Comparison of ENCODE assay signal across 8 cellular contexts in the genomic region with DNA sequence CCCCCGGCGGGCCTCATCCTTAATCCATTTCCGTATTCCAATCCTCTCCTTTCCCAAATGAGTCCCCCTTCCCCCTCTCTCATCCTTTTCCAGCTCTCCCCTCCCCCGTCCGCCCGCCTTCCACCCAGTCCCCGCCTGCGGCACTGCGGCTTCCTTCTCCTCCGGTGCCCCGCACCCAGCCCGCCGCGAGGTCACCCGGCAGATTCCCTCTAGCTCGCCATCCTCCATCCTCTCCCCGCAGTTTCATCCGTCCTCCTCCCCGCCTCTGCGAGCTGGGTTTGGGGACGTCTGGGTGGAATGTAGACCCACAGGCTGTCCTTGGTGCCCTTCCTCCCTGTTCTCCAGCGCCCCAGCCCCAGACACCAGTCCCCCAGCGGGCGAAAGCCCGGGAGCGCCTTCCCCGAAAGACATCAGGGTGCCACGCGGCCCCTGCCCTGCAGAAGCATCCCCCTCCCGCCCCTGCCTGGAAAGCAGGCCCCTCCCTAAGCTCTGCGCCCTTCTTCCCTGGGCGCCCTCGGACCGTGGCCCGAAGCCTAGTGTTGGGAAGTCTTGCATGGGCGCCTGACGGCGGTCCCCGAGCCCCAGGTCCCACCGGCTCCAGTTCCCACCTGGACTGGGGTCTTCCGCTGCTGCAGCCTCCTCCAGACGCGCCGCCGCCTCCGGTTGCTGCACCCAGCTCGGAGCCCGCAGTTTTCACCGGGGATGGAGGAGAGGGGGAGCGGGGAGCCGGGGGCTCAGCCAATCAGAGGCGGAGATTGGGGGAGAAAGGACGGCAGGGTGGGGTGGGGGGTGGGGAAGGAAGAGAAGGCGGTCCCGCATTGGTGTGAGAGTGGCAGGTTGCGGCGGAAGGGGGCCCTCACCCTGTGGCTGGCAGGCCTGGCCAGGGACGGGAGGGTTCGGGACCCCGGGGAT. TPM values are rescaled to one million over a fixed set of nuclear protein-coding genes. Genes with fewer than 3 reads are reported as not detected.
DNase-seq lines count a peak whose midpoint lies in the region; ATAC-seq and TF ChIP-seq lines count a peak whose summit lies in the region.

A gene (minus strand): TSS at position 668 of the 912 bp plus-strand sequence. CDS start 2,267 bp downstream, outside the sequence.

- no peak within 1 kb of the TSS for H2BK120ac ChIP-seq in neuronal stem cell (ENCODE audit: low read depth, low read length)

- TF ChIP-seq CTCF in fibroblast of mammary gland (conservative IDR thresholded peaks at IDR 0.05; ENCODE audit: control insufficient read depth, insufficient read depth, low read depth, low read length) = no peak

- H3K18ac ChIP-seq in neuronal stem cell (ENCODE audit: low read length) = peak within 1 kb of the TSS; percentile 81

- H3K14ac ChIP-seq in neuronal stem cell (ENCODE audit: low read length) = peak within 1 kb of the TSS; percentile 77

- H3K27me3 ChIP-seq in GM23248 (replicated peaks; ENCODE audit: insufficient read depth) (no peaks in the 10 kb centered on the region), neuronal stem cell (ENCODE audit: control insufficient read depth in 3 of 3, insufficient read depth in 3 of 3, low read depth in 1 of 3, low read length in 3 of 3) (peaks cover 0 to 32% (median 0%) of the 10 kb centered on the region in 3 experiments)

- H3K23ac ChIP-seq in neuronal stem cell (ENCODE audit: low read depth, low read length, poor library complexity) = peak within 1 kb of the TSS; percentile 59

- WGBS in GM23248 (ENCODE audit: low coverage in 1 of 2, low lambda C conversion rate in 2 of 2, missing lambda C conversion rate in 2 of 2), 2 experiments = 1 to 2% methylated on average over 36 to 60 of the region's 60 CpGs
- no CpG with 5 or more reads among the region's 60 CpGs for WGBS in neuronal stem cell (ENCODE audit: extremely low coverage in 2 of 2, insufficient read length in 2 of 2, insufficient replicate concordance in 1 of 2), 2 donors

- H3K4ac ChIP-seq in neuronal stem cell (ENCODE audit: low read length) = no peak within 1 kb of the TSS

- H3K4me2 ChIP-seq in GM23248 (ENCODE audit: unreplicated experiment) (peak within 1 kb of the TSS; percentile 78), neuronal stem cell (ENCODE audit: insufficient read depth, low read length, poor library complexity, severe bottlenecking) (peak within 1 kb of the TSS; percentile 69)

- H2BK5ac ChIP-seq in neuronal stem cell (ENCODE audit: low read length) = peak within 1 kb of the TSS; percentile 55

- no peaks in the 10 kb centered on the region; the same call in 1 of the 2 replicates for H4K20me1 ChIP-seq in GM23248 (ENCODE audit: insufficient read depth)

- H3K4me1 ChIP-seq in GM23248 (ENCODE audit: insufficient read depth) = peaks cover 36% of the 10 kb centered on the region
- peaks cover 14 to 16% of the 10 kb centered on the region in 2 donors for H3K4me1 ChIP-seq in neuronal stem cell (ENCODE audit: control insufficient read depth in 2 of 2, insufficient read depth in 1 of 2, low read depth in 1 of 2, low read length in 2 of 2)

- peak within 1 kb of the TSS; percentile 92 for H3K9ac ChIP-seq in GM23248
- peak within 1 kb of the TSS; percentile 93 for H3K9ac ChIP-seq in neuronal stem cell (ENCODE audit: low read depth, low read length, poor library complexity)

- peaks cover 45% of the 10 kb centered on the region for H3K79me2 ChIP-seq in GM23248 (ENCODE audit: insufficient read depth)

- peak within 1 kb of the TSS; percentile 6 for H2BK15ac ChIP-seq in neuronal stem cell (ENCODE audit: low read length)

- H2AFZ ChIP-seq in GM23248 (peak within 1 kb of the TSS; percentile 76), neuronal stem cell (ENCODE audit: low read length) (peak within 1 kb of the TSS; percentile 97)

- H2AK5ac ChIP-seq in neuronal stem cell (ENCODE audit: low read depth, low read length) = peak within 1 kb of the TSS; percentile 42

- H3K27ac ChIP-seq in GM23248 = peak within 1 kb of the TSS; percentile 76
- peak within 1 kb of the TSS; percentile 55 for H3K27ac ChIP-seq in neuronal stem cell (replicated peaks; ENCODE audit: low read length)

- no peak within 1 kb of the TSS for H4K91ac ChIP-seq in neuronal stem cell (ENCODE audit: low read depth, low read length, poor library complexity)

- H3F3A ChIP-seq in GM23248 (ENCODE audit: insufficient read depth) = peaks cover 30% of the 10 kb centered on the region

- ATAC-seq in HG03378 (IDR thresholded peaks at IDR 0.05; ENCODE audit: unreplicated experiment) = no peak

- peak within 1 kb of the TSS; percentile 98 for H3K4me3 ChIP-seq in GM23248
- H3K4me3 ChIP-seq in fibroblast of mammary gland (ENCODE audit: control insufficient read depth, low read depth, low read length) = peak within 1 kb of the TSS; percentile 95
- peak within 1 kb of the TSS; percentile 65 to 95 for H3K4me3 ChIP-seq in neuronal stem cell (ENCODE audit: low read length in 2 of 2)

- in situ Hi-C loops in GM23248 (cut with MboI) = no loop called here

- H3K9me2 ChIP-seq in GM23248 (ENCODE audit: insufficient read depth) = no peaks in the 10 kb centered on the region

- no peak within 1 kb of the TSS for H2BK12ac ChIP-seq in neuronal stem cell (ENCODE audit: low read length)

- H3K79me1 ChIP-seq in neuronal stem cell (ENCODE audit: low read depth, low read length) = peaks cover 8% of the 10 kb centered on the region

- H4K8ac ChIP-seq in neuronal stem cell (ENCODE audit: low read depth, low read length) = no peak within 1 kb of the TSS

- DNase-seq in GM23248 = peak; percentile 77
- peak; percentile 74 for DNase-seq in SK-N-DZ (ENCODE audit: low spot score)
- DNase-seq in fibroblast of mammary gland (ENCODE audit: low read depth) = peak; percentile 63
- peak; percentile 67 for DNase-seq in neuronal stem cell (ENCODE audit: low spot score)
- no peak for DNase-seq in kidney tubule cell (ENCODE audit: low spot score)
- DNase-seq in effector CD4-positive, alpha-beta T cell = no peak
- DNase-seq in central memory CD4-positive, alpha-beta T cell = no peak

- H3K9me3 ChIP-seq in GM23248 (ENCODE audit: low read depth) (no peaks in the 10 kb centered on the region), neuronal stem cell (replicated peaks in 1 of 2; ENCODE audit: control insufficient read depth in 2 of 2, insufficient read depth in 1 of 2, low read depth in 1 of 2, low read length in 2 of 2) (no peaks in the 10 kb centered on the region)

- peaks cover 18% of the 10 kb centered on the region; the same call in 1 of the 2 replicates for H3K36me3 ChIP-seq in GM23248 (ENCODE audit: low read depth)
- H3K36me3 ChIP-seq in neuronal stem cell (replicated peaks in 1 of 2; ENCODE audit: control insufficient read depth in 2 of 2, insufficient read depth in 2 of 2, low read length in 2 of 2) = peaks cover 10 to 16% of the 10 kb centered on the region in 2 donors

RNA-seq across cellular contexts. Expression of the gene that starts here (rescaled TPM):
- 1,197 and 1,694 TPM in 2 replicates for total RNA-seq in GM23248 (2014; rRNA removed; shearing (Covaris generic))
- 1,640 and 1,703 TPM in 2 replicates for polyA plus RNA-seq in GM23248 (2016; fragmentation: Nextera tagmentation; extraction: Ambion mirVana)
- 65.9 and 121 TPM in 2 replicates for polyA plus RNA-seq in SK-N-DZ (2014; cell fraction: cytosol; rRNA removed)
- 51.5 and 76.0 TPM in 2 replicates for polyA plus RNA-seq in SK-N-DZ (2014; cell fraction: nucleus; rRNA removed)
- 85.1 TPM for polyA plus RNA-seq in neuronal stem cell (2013, experiment 1 of 2)
- polyA plus RNA-seq in neuronal stem cell (2013, experiment 2 of 2) = 84.3 TPM

Comparison
In these comparisons a context has a peak if more than half of its experiments do, and no peak if none do; other contexts are left out.
1. DNase-seq: peak in GM23248 (single experiment), SK-N-DZ (single experiment), fibroblast of mammary gland (single experiment) and neuronal stem cell (single experiment); none in kidney tubule cell (single experiment), effector CD4-positive, alpha-beta T cell (single experiment) and central memory CD4-positive, alpha-beta T cell (single experiment).
2. Peak in every context shown above with its lines, with median percentiles within 50 percentile points of each other: H3K4me3 ChIP-seq.